21 cellular contexts compared by ENCODE assay signal in genomic region chr3:77372634-77373346, GRCh38.
"Had no signal": no experiment of that assay in that cellular context is flagged by ENCODE, and none has a peak within 500 bp of the region (broad histone marks: within the 10 kb centered on the region; RNA-seq: fewer than 3 reads in every experiment).

No MANE protein-coding gene starts in this region.

- H3K9me3 ChIP-seq: esophagus muscularis mucosa, gastrocnemius medialis, neutrophil, ovary had no signal

- H3K4me1 ChIP-seq: esophagus muscularis mucosa, gastrocnemius medialis had no signal

- H3K36me3 ChIP-seq: esophagus muscularis mucosa, gastrocnemius medialis, neutrophil, ovary had no signal

- H3K27me3 ChIP-seq: dorsolateral prefrontal cortex, esophagus muscularis mucosa, gastrocnemius medialis, neutrophil, ovary had no signal

- H3K27ac ChIP-seq: dorsolateral prefrontal cortex, esophagus muscularis mucosa, gastrocnemius medialis, neutrophil, ovary had no signal

- ATAC-seq: activated naive CD4-positive, alpha-beta T cell treated with anti-CD3 and anti-CD28 coated beads, Interleukin-2, amount 50 U/mL, for 72 hours; effector memory CD8-positive, alpha-beta T cell; gastrocnemius medialis; natural killer cell treated with Interleukin-12 subunit alpha and Interleukin-12 subunit beta and Interleukin-15 and Interleukin-18, amount 100 ng/mL, for 72 hours; right cardiac atrium; stimulated activated naive CD8-positive, alpha-beta T cell treated with anti-CD3 and anti-CD28 coated beads, Interleukin-15, Interleukin-2, amounts not matched to agents 100 U/mL and 50 U/mL, for 24 hours had no signal

- H3K4me3 ChIP-seq: dorsolateral prefrontal cortex, esophagus muscularis mucosa, gastrocnemius medialis, ovary had no signal

- DNase-seq: activated CD4-positive, alpha-beta memory T cell treated with anti-CD3 and anti-CD28 coated beads for 36 hours; activated CD4-positive, alpha-beta T cell treated with anti-CD3 and anti-CD28 coated beads for 48 hours; activated CD4-positive, CD25-positive, alpha-beta regulatory T cell; activated effector memory CD4-positive, alpha-beta T cell treated with anti-CD3 and anti-CD28 coated beads, Interleukin-2, amount 50 U/mL, for 16 hours; activated T-cell treated with anti-CD3 and anti-CD28 coated beads, Interleukin-2, amount 50 U/mL, for 48 hours; aorta; caudate nucleus; dorsolateral prefrontal cortex; effector memory CD8-positive, alpha-beta T cell; gastrocnemius medialis; hippocampal formation; midbrain; ovary; right cardiac atrium; stimulated activated CD4-positive, alpha-beta T cell treated with anti-CD3 and anti-CD28 coated beads, Interleukin-12 subunit alpha, Interleukin-12 subunit beta, amount 100 ng/mL, for 4 hours; stimulated activated CD4-positive, alpha-beta T cell treated with anti-CD3 and anti-CD28 coated beads, Interleukin-4, amount 100 ng/mL, for 4 hours; stimulated activated naive CD8-positive, alpha-beta T cell treated with anti-CD3 and anti-CD28 coated beads, Interleukin-15, Interleukin-2, amounts not matched to agents 100 U/mL and 50 U/mL, for 24 hours had no signal
